ENCODE assay signal across 1 cellular context in genomic region chrX:136496359-136496767, GRCh38.
TF ChIP-seq lines count a peak whose summit lies in the region.

No MANE protein-coding gene starts in this region.

TF ChIP-seq in HepG2, 621 proteins besides CTCF, POLR2A, EP300 and RAD21:
- TF ChIP-seq DMAP1 (CRISPR knock-in tag; IDR thresholded peaks at IDR 0.05) (0 out of 2 replicates have a peak, but pooled peaks have one; percentile 22), ASH2L (IDR thresholded peaks at IDR 0.05; ENCODE audit: insufficient read length, low read depth, low read length) (peak; percentile 16), ZNF24 (IDR thresholded peaks at IDR 0.05) (peak; percentile 64; the same call in 1 of the 2 replicates), ZKSCAN1 (IDR thresholded peaks at IDR 0.05; ENCODE audit: low read length) (0 out of 2 replicates have a peak, but pooled peaks have one; percentile 43), NBN (conservative IDR thresholded peaks at IDR 0.05) (no peak), ONECUT2 (CRISPR knock-in tag; IDR thresholded peaks at IDR 0.05) (no peak), SALL1 (CRISPR knock-in tag; IDR thresholded peaks at IDR 0.05) (peak; percentile 13; the same call in 1 of the 2 replicates), FOXA1 (IDR thresholded peaks at IDR 0.05) (no peak), FOXA1 (CRISPR knock-in tag; IDR thresholded peaks at IDR 0.05) (peak; percentile 74), FOXK1 (CRISPR knock-in tag; IDR thresholded peaks at IDR 0.05; ENCODE audit: borderline replicate concordance, low read depth) (no peak), FOXA3 (CRISPR knock-in tag; IDR thresholded peaks at IDR 0.05) (peak; percentile 68)
- TF ChIP-seq, protein P1, sequence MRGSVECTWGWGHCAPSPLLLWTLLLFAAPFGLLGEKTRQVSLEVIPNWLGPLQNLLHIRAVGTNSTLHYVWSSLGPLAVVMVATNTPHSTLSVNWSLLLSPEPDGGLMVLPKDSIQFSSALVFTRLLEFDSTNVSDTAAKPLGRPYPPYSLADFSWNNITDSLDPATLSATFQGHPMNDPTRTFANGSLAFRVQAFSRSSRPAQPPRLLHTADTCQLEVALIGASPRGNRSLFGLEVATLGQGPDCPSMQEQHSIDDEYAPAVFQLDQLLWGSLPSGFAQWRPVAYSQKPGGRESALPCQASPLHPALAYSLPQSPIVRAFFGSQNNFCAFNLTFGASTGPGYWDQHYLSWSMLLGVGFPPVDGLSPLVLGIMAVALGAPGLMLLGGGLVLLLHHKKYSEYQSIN (CRISPR knock-in tag; IDR thresholded peaks at IDR 0.05; ENCODE audit: borderline replicate concordance) = no peak
TF ChIP-seq in HepG2: peak in this region for 7.
